25 cellular contexts compared by ENCODE assay signal in genomic region chr3:46271910-46272309, GRCh38. TPM values are rescaled to one million over a fixed set of nuclear protein-coding genes. Genes with fewer than 3 reads are reported as not detected.
A peak's percentile ranks its signal among the peaks of the same experiment; 100 is the strongest.
DNase-seq lines count a peak whose midpoint lies in the region; ATAC-seq and TF ChIP-seq lines count a peak whose summit lies in the region.
"Had no signal": no experiment of that assay in that cellular context is flagged by ENCODE, and none has a peak within 500 bp of the region (broad histone marks: within the 10 kb centered on the region; RNA-seq: fewer than 3 reads in every experiment).

No MANE protein-coding gene starts in this region.

- H3K4me1 Mint-ChIP-seq in activated T-helper 17 cell treated with anti-CD3 and anti-CD28 coated beads, Interleukin-2, amount 50 U/mL, for 72 hours, result peaks cover 25% of the 10 kb centered on the region

- H3K27ac Mint-ChIP-seq in activated T-helper 17 cell treated with anti-CD3 and anti-CD28 coated beads, Interleukin-2, amount 50 U/mL, for 72 hours, result no peak overlapping the region
- H3K27ac Mint-ChIP-seq: B cell; CD8-positive, alpha-beta T cell had no signal

- H3K4me2 ChIP-seq in PC-3 (ENCODE audit: low read length), result no peak overlapping the region

- H2AFZ ChIP-seq in PC-3 (ENCODE audit: low read length), result no peak overlapping the region

- H3K27ac ChIP-seq in PC-3 (ENCODE audit: low read length), result no peak overlapping the region
- H3K27ac ChIP-seq: C4-2B, SK-N-MC had no signal

- no peaks in the 10 kb centered on the region for H3K9me2 ChIP-seq in PC-3 (replicated peaks; ENCODE audit: low read length)

- peaks cover 10% of the 10 kb centered on the region for H3K27me3 Mint-ChIP-seq in activated T-helper 17 cell treated with anti-CD3 and anti-CD28 coated beads, Interleukin-2, amount 50 U/mL, for 72 hours

- H3K36me3 Mint-ChIP-seq in activated T-helper 17 cell treated with anti-CD3 and anti-CD28 coated beads, Interleukin-2, amount 50 U/mL, for 72 hours (ENCODE audit: low read depth), result no peaks in the 10 kb centered on the region
- H3K36me3 Mint-ChIP-seq: CD8-positive, alpha-beta T cell had no signal

- no peaks in the 10 kb centered on the region for H3K9me3 Mint-ChIP-seq in activated T-helper 17 cell treated with anti-CD3 and anti-CD28 coated beads, Interleukin-2, amount 50 U/mL, for 72 hours
- H3K9me3 Mint-ChIP-seq: CD8-positive, alpha-beta T cell had no signal

- H4K20me1 ChIP-seq in PC-3 (ENCODE audit: low read length), result no peaks in the 10 kb centered on the region

- intact Hi-C loops in PC-3 (cut with micrococcal nuclease), result no loop called here

- TF ChIP-seq CTCF in PC-3 (conservative IDR thresholded peaks at IDR 0.05; ENCODE audit: low read depth, low read length) (no peak), epithelial cell of esophagus (IDR thresholded peaks at IDR 0.05; ENCODE audit: insufficient read depth, low read depth, low read length, missing control alignments) (no peak)

- peaks cover 5% of the 10 kb centered on the region; the same call in 1 of the 2 replicates for H3K4me1 ChIP-seq in PC-3 (ENCODE audit: insufficient read depth, low read length)
- H3K4me1 ChIP-seq: Caco-2 had no signal

- no peak overlapping the region for H3K4me3 Mint-ChIP-seq in activated T-helper 17 cell treated with anti-CD3 and anti-CD28 coated beads, Interleukin-2, amount 50 U/mL, for 72 hours
- H3K4me3 Mint-ChIP-seq: B cell; CD8-positive, alpha-beta T cell had no signal

- no peaks in the 10 kb centered on the region for H3K27me3 ChIP-seq in PC-3 (ENCODE audit: low read length)

- DNase-seq in ELR (ENCODE audit: low read depth) (peak; percentile 42), PC-3 (peak; percentile 55), epithelial cell of esophagus (ENCODE audit: low read depth) (peak; percentile 75), kidney tubule cell (ENCODE audit: low spot score) (peak; percentile 65), NCI-H2107 (lab: John Stamatoyannopoulos, UW) (no peak)
- no peak for DNase-seq in effector CD4-positive, alpha-beta T cell
- DNase-seq: Caco-2; CD8-positive, alpha-beta T cell; GF-D8; IMR-90; KG1; NCI-H1048; NCI-H1417; NCI-H1694; NCI-H2227 treated with DMSO at 0.1 percent for 48 hours; NCI-H526 treated with DMSO at 0.1 percent for 48 hours; SIG-M5 had no signal

- peak; percentile 70 for ATAC-seq in PC-3
- no peak for ATAC-seq in activated T-helper 17 cell treated with anti-CD3 and anti-CD28 coated beads, Interleukin-2, amount 50 U/mL, for 72 hours (replicated peaks)
- ATAC-seq: CD8-positive, alpha-beta T cell; Panc1 had no signal

- no peaks in the 10 kb centered on the region for H3F3A ChIP-seq in PC-3 (ENCODE audit: low read length, unreplicated experiment)

- H3K36me3 ChIP-seq in PC-3 (ENCODE audit: low read depth, low read length), result no peaks in the 10 kb centered on the region

- no peak overlapping the region for H3K9ac ChIP-seq in PC-3 (ENCODE audit: low read length)

- H3K9me3 ChIP-seq in PC-3 (ENCODE audit: low read length), result no peaks in the 10 kb centered on the region
- H3K9me3 ChIP-seq: Caco-2 had no signal

- CTCF ChIA-PET in PC-3 (lab: Charles Lee), result no interaction called here

- no TSS peak for BruUV-seq in PC-3 (replicated peaks; lab: Mats Ljungman, UMichigan)

- no peaks in the 10 kb centered on the region for H3K79me2 ChIP-seq in PC-3 (ENCODE audit: low read length)

- H3K4me3 ChIP-seq in PC-3 (ENCODE audit: low read length) (no peak overlapping the region), epithelial cell of esophagus (ENCODE audit: low read length) (no peak overlapping the region)
- H3K4me3 ChIP-seq: SK-N-MC had no signal

- POLR2A ChIA-PET in PC-3 (lab: Charles Lee; ENCODE audit: unreplicated experiment), result no interaction called here

RNA-seq across cellular contexts. Expression of gene CCR3, which starts 29.6 kb away (rescaled TPM):
- total RNA-seq in PC-3 (2014; rRNA removed), result 0.22 TPM in 1 of 2 replicates, not detected in the other
- not detected for total RNA-seq in activated T-helper 17 cell treated with anti-CD3 and anti-CD28 coated beads, Interleukin-2, amount 50 U/mL, for 72 hours
- total RNA-seq: A673; B cell; CD8-positive, alpha-beta T cell; H1; IMR-90; NCI-H460 had no signal

Comparison
In these comparisons a context has a peak if more than half of its experiments do, and no peak if none do; other contexts are left out.
1. DNase-seq: peak in ELR (single experiment), PC-3 (single experiment), epithelial cell of esophagus (single experiment) and kidney tubule cell (single experiment); none in NCI-H2107 (single experiment) and effector CD4-positive, alpha-beta T cell (single experiment).